ENCODE assay signal across 9 cellular contexts in genomic region chr6:135935951-135936601, GRCh38.
DNase-seq lines count a peak whose midpoint lies in the region; TF ChIP-seq lines count a peak whose summit lies in the region.
"Had no signal": no experiment of that assay in that cellular context is flagged by ENCODE, and none has a peak within 500 bp of the region (broad histone marks: within the 10 kb centered on the region; RNA-seq: fewer than 3 reads in every experiment).

No MANE protein-coding gene starts in this region.

- no peak overlapping the region for H3K23ac ChIP-seq in mesenchymal stem cell (ENCODE audit: low read length in 2 of 2)

- H3K27me3 ChIP-seq in AG04450 (ENCODE audit: control insufficient read depth, insufficient read depth, low read length) (no peaks in the 10 kb centered on the region), mesenchymal stem cell (ENCODE audit: control insufficient read depth in 1 of 2, insufficient read depth in 1 of 2, low read length in 2 of 2) (no peaks in the 10 kb centered on the region)

- H3K9ac ChIP-seq in mesenchymal stem cell (ENCODE audit: low read length): peak overlapping the region; percentile 81

- no peak overlapping the region for H3K4me3 Mint-ChIP-seq in activated T-cell treated with anti-CD3 and anti-CD28 coated beads, Interleukin-2, amount 50 U/mL, for 24 hours

- CTCF ChIA-PET in AG04450 (lab: Charles Lee): no interaction called here

- H2BK15ac ChIP-seq in mesenchymal stem cell (ENCODE audit: low read depth, poor library complexity, severe bottlenecking): no peak overlapping the region

- H3K18ac ChIP-seq in mesenchymal stem cell (ENCODE audit: low read depth in 1 of 2, low read length in 2 of 2): peak overlapping the region; percentile 81 to 94

- peak overlapping the region; percentile 69 for H4K8ac ChIP-seq in mesenchymal stem cell (ENCODE audit: low read length)

- DNase-seq in AG04450 (ENCODE audit: low read depth, low spot score): no peak
- peak; percentile 84 for DNase-seq in HS-27A (ENCODE audit: low read depth)
- peak; percentile 38 for DNase-seq in brain pericyte (ENCODE audit: low read depth, low spot score)
- peak; percentile 53 for DNase-seq in mesenchymal stem cell
- DNase-seq in MV-4-11 (lab: John Stamatoyannopoulos, UW): no peak
- DNase-seq in activated T-cell treated with anti-CD3 and anti-CD28 coated beads, Interleukin-2, amount 50 U/mL, for 24 hours: no peak
- DNase-seq in ecto neural progenitor cell (ENCODE audit: low spot score): no peak
- DNase-seq in effector CD4-positive, alpha-beta T cell: no peak

- H3K27ac Mint-ChIP-seq in activated T-cell treated with anti-CD3 and anti-CD28 coated beads, Interleukin-2, amount 50 U/mL, for 24 hours: no peak overlapping the region

- peaks cover 2% of the 10 kb centered on the region for H3K4me1 Mint-ChIP-seq in activated T-cell treated with anti-CD3 and anti-CD28 coated beads, Interleukin-2, amount 50 U/mL, for 24 hours (ENCODE audit: low read depth)

- POLR2A ChIA-PET in AG04450 (lab: Yijun Ruan, JAX): interaction anchor here (0.8 to 1.1 kb wide), 2 partner anchors 79 to 84 kb away, joined by 3 to 6 read pairs; partner anchors contain the start of gene PDE7B

- H3K36me3 ChIP-seq in mesenchymal stem cell (ENCODE audit: control insufficient read depth in 1 of 2, insufficient read depth in 2 of 2, low read depth in 1 of 2, low read length in 2 of 2): no peaks in the 10 kb centered on the region

- no peaks in the 10 kb centered on the region for H3K9me3 Mint-ChIP-seq in activated T-cell treated with anti-CD3 and anti-CD28 coated beads, Interleukin-2, amount 50 U/mL, for 24 hours

- no peaks in the 10 kb centered on the region for H3K79me1 ChIP-seq in mesenchymal stem cell (replicated peaks; ENCODE audit: low read length, poor library complexity, severe bottlenecking)

- 50% methylated on average over 8 of the region's 8 CpGs for WGBS in mesenchymal stem cell

- peak overlapping the region in 1 of 2 experiments; percentile 95 for H3K14ac ChIP-seq in mesenchymal stem cell (ENCODE audit: low read length in 2 of 2)

- H2BK12ac ChIP-seq in mesenchymal stem cell (ENCODE audit: low read length in 2 of 2): peak overlapping the region in 1 of 2 experiments; percentile 97

- H2AFZ ChIP-seq in mesenchymal stem cell (ENCODE audit: low read depth, low read length): peak overlapping the region; percentile 55

- H3K9me3 ChIP-seq in AG04450 (ENCODE audit: control insufficient read depth, insufficient read depth, low read length) (no peaks in the 10 kb centered on the region), mesenchymal stem cell (ENCODE audit: control insufficient read depth, low read length) (no peaks in the 10 kb centered on the region)

- H3K4me1 ChIP-seq in mesenchymal stem cell (ENCODE audit: control insufficient read depth, insufficient read depth, low read depth, low read length): peaks cover 4% of the 10 kb centered on the region

- H3K4ac ChIP-seq in mesenchymal stem cell (ENCODE audit: low read depth in 1 of 2, low read length in 2 of 2): peak overlapping the region in 1 of 2 experiments; percentile 76

- no peak overlapping the region for H3K4me2 ChIP-seq in mesenchymal stem cell (ENCODE audit: low read length, poor library complexity, severe bottlenecking)

- peak overlapping the region; percentile 81 for H2BK5ac ChIP-seq in mesenchymal stem cell (ENCODE audit: low read depth, low read length, poor library complexity, severe bottlenecking)

- no peaks in the 10 kb centered on the region for H3K36me3 Mint-ChIP-seq in activated T-cell treated with anti-CD3 and anti-CD28 coated beads, Interleukin-2, amount 50 U/mL, for 24 hours (ENCODE audit: low read depth)

- no peak for TF ChIP-seq CTCF in AG04450 (IDR thresholded peaks at IDR 0.05; ENCODE audit: low read depth, low read length)

- H2BK120ac ChIP-seq in mesenchymal stem cell (ENCODE audit: low read depth, low read length): no peak overlapping the region

- H3K27me3 Mint-ChIP-seq in activated T-cell treated with anti-CD3 and anti-CD28 coated beads, Interleukin-2, amount 50 U/mL, for 24 hours: no peaks in the 10 kb centered on the region

- H3K27ac ChIP-seq in AG04450 (ENCODE audit: low read depth, low read length) (peak overlapping the region; percentile 98), mesenchymal stem cell (ENCODE audit: low read length, poor library complexity, severe bottlenecking) (peak overlapping the region; percentile 84)
- H3K27ac ChIP-seq: HL-60 had no signal

- peak overlapping the region; percentile 84 for H2AK5ac ChIP-seq in mesenchymal stem cell (ENCODE audit: low read length, severe bottlenecking)

- peak overlapping the region; percentile 62 for H4K91ac ChIP-seq in mesenchymal stem cell (ENCODE audit: low read length)

- H3K4me3 ChIP-seq in AG04450 (ENCODE audit: low read depth, low read length) (no peak overlapping the region), mesenchymal stem cell (ENCODE audit: insufficient read depth in 1 of 2, low read depth in 1 of 2, low read length in 2 of 2) (peak overlapping the region in 1 of 2 experiments; percentile 21)

Comparison
In these comparisons a context has a peak if more than half of its experiments do, and no peak if none do; other contexts are left out.
1. DNase-seq: peak in HS-27A (single experiment), brain pericyte (single experiment) and mesenchymal stem cell (single experiment); none in AG04450 (single experiment), MV-4-11 (single experiment), activated T-cell treated with anti-CD3 and anti-CD28 coated beads, Interleukin-2, amount 50 U/mL, for 24 hours (single experiment), ecto neural progenitor cell (single experiment) and effector CD4-positive, alpha-beta T cell (single experiment).